Comparison of ENCODE assay signal across 8 cellular contexts in the genomic region with DNA sequence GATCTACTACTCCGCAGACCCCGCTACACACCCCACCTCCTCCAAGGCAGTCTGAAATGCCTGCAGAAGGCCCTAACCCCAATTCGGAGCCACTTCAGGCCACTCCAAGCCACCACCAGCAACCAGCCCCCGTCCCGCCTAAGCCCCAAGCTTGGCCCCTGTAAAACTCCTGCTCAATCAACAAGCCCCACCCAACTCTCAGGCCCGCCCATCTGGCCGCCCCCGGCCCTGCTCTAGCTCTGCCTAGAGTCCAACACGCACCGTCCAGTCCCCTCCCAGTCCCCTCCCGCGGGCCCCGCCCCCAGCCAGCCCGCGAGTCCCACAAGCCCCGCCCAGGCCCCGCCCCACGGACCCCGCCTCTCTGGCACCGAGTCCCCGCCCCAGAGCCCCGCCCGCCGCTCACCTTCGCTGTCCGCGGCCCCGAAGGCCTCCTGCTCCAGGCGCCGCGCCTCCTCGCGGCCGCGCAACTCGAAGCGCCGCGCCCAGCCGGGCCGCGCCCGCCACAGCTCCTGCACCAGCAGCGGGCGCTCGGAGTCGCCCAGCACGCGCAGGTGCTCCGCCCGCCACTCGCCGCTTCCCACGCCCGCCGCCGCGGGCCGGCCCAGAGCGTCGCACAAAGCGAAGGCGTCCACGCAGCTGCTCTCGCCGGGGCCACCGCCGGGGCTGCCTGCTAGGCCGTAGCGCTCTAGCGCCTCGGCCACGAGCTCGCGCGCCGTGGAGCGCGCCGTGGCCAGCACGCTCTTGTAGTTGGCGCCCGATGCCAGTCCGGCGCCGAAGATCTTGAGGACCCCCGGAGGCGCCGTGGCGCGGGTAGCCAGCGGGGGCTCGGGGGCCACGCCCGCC.
A peak's percentile ranks its signal among the peaks of the same experiment; 100 is the strongest.
DNase-seq lines count a peak whose midpoint lies in the region; ATAC-seq and TF ChIP-seq lines count a peak whose summit lies in the region.

No MANE protein-coding gene starts in this region.

- H3K36me3 Mint-ChIP-seq in memory B cell = no peaks in the 10 kb centered on the region

- H3K36me3 ChIP-seq in effector memory CD4-positive, alpha-beta T cell (ENCODE audit: control insufficient read depth, insufficient read depth, low read length) = no peaks in the 10 kb centered on the region

- H3K4me3 ChIP-seq in AG04449 (ENCODE audit: low read depth, low read length) (peak overlapping the region; percentile 42), HL-60 (replicated peaks; ENCODE audit: insufficient read depth, low read length) (0 out of 2 replicates have a peak overlapping the region, but pooled peaks have one; percentile 2)
- H3K4me3 ChIP-seq in effector memory CD4-positive, alpha-beta T cell (ENCODE audit: insufficient read depth, low read depth, low read length, poor library complexity, severe bottlenecking) = peak overlapping the region; percentile 66

- no peaks in the 10 kb centered on the region for H3K9me3 ChIP-seq in effector memory CD4-positive, alpha-beta T cell (ENCODE audit: control insufficient read depth, low read length)

- H3K27ac Mint-ChIP-seq in memory B cell = no peak overlapping the region

- H3K9me3 Mint-ChIP-seq in memory B cell = peaks cover 1% of the 10 kb centered on the region

- H3K27me3 Mint-ChIP-seq in memory B cell = peaks cover 4% of the 10 kb centered on the region

- H3K4me1 Mint-ChIP-seq in memory B cell = peaks cover 10% of the 10 kb centered on the region

- H3K4me3 Mint-ChIP-seq in memory B cell = peak overlapping the region; percentile 54

- POLR2A ChIA-PET in AG04449 (lab: Yijun Ruan, JAX) = interaction anchor here (1.3 kb wide), 1 partner anchor 136 kb away, joined by 3 read pairs; no protein-coding TSS in a partner anchor

- no peak overlapping the region for H3K27ac ChIP-seq in HL-60 (replicated peaks)
- H3K27ac ChIP-seq in effector memory CD4-positive, alpha-beta T cell (ENCODE audit: insufficient read depth, low read length, poor library complexity, severe bottlenecking) = no peak overlapping the region

- CTCF ChIA-PET in AG04449 (lab: Yijun Ruan, JAX) = interaction anchor here (1.0 to 2.8 kb wide), 7 partner anchors 8 to 93 kb away, joined by 3 to 23 read pairs (median 4); a partner anchor contains a TSS

- peaks cover 18% of the 10 kb centered on the region for H3K4me1 ChIP-seq in effector memory CD4-positive, alpha-beta T cell (ENCODE audit: control insufficient read depth, insufficient read depth, low read length, poor library complexity, severe bottlenecking)

- peak; percentile 12 for TF ChIP-seq CTCF in AG04449 (IDR thresholded peaks at IDR 0.05; ENCODE audit: insufficient read depth, low read length, missing control alignments)
- TF ChIP-seq CTCF in HL-60 (IDR thresholded peaks at IDR 0.05; ENCODE audit: insufficient read depth, low read length) = no peak

- DNase-seq in AG04449 (ENCODE audit: low read depth, low spot score) (no peak), HL-60 (ENCODE audit: low read depth in 1 of 2, low spot score in 1 of 2) (peak; percentile 65 to 84), NCI-H82 treated with DMSO at 0.1 percent for 48 hours (lab: John Stamatoyannopoulos, UW; ENCODE audit: unreplicated experiment) (peak; percentile 97), memory B cell (ENCODE audit: low spot score in 2 of 2) (peak; percentile 75 to 78)
- peak; percentile 97 for DNase-seq in activated CD8-positive, alpha-beta memory T cell treated with anti-CD3 and anti-CD28 coated beads for 24 hours
- peak; percentile 84 to 91 (median 90) for DNase-seq in effector memory CD4-positive, alpha-beta T cell
- DNase-seq in stimulated activated CD4-positive, alpha-beta T cell treated with anti-CD3 and anti-CD28 coated beads, TNF-alpha, amount 100 ng/mL, for 4 hours (ENCODE audit: low read depth in 3 of 3) = peak; percentile 85 to 93 (median 91)

- ATAC-seq in GM19035 (IDR thresholded peaks at IDR 0.05; ENCODE audit: unreplicated experiment) (peak; percentile 85), memory B cell (ENCODE audit: low read depth) (peak; percentile 89)

- H3K27me3 ChIP-seq in HL-60 (ENCODE audit: insufficient read depth, poor library complexity, severe bottlenecking) = peaks cover 8% of the 10 kb centered on the region
- no peaks in the 10 kb centered on the region for H3K27me3 ChIP-seq in effector memory CD4-positive, alpha-beta T cell (replicated peaks; ENCODE audit: control insufficient read depth, insufficient read depth, low read length, poor library complexity, severe bottlenecking)

Comparison
In these comparisons a context has a peak if more than half of its experiments do, and no peak if none do; other contexts are left out.
1. H3K4me3 ChIP-seq: peak in every context shown above with its lines; median percentile 66 in effector memory CD4-positive, alpha-beta T cell; 42 in AG04449; 2 in HL-60.